Comparison of ENCODE assay signal across 3 cellular contexts in the genomic region with DNA sequence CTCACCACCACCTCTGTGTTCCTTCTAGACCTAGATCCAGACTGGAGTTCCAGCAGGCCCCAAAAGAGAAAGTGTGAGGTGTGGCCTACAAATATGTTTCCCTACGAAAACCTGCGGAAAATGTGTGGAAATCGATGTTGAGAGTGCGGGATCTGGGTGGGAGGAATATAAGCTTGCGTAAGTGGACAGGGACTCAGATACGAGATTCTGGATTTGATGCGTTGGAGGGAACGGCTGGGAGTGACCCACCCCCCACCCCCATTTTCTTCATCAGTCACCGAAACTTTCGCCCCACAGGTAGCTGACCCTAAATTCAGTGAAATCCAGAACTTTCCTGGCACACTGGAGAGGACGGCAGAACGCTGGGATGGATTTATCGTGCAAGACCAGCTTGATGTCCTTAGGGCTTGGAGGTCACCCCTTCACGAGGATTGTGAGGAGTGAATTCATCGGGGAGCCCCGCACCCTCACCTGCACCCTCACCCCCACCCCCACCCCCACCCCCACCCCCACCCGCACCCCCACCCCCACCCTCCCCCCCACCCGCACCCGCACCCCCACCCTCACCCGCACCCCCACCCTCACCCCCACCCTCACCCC.
TF ChIP-seq lines count a peak whose summit lies in the region.

No MANE protein-coding gene starts in this region.

TF ChIP-seq in HepG2, 621 proteins besides CTCF, POLR2A, EP300 and RAD21 (continues in another document):
- TF ChIP-seq NFYC (CRISPR knock-in tag; IDR thresholded peaks at IDR 0.05) = no peak
- TF ChIP-seq, protein P1, sequence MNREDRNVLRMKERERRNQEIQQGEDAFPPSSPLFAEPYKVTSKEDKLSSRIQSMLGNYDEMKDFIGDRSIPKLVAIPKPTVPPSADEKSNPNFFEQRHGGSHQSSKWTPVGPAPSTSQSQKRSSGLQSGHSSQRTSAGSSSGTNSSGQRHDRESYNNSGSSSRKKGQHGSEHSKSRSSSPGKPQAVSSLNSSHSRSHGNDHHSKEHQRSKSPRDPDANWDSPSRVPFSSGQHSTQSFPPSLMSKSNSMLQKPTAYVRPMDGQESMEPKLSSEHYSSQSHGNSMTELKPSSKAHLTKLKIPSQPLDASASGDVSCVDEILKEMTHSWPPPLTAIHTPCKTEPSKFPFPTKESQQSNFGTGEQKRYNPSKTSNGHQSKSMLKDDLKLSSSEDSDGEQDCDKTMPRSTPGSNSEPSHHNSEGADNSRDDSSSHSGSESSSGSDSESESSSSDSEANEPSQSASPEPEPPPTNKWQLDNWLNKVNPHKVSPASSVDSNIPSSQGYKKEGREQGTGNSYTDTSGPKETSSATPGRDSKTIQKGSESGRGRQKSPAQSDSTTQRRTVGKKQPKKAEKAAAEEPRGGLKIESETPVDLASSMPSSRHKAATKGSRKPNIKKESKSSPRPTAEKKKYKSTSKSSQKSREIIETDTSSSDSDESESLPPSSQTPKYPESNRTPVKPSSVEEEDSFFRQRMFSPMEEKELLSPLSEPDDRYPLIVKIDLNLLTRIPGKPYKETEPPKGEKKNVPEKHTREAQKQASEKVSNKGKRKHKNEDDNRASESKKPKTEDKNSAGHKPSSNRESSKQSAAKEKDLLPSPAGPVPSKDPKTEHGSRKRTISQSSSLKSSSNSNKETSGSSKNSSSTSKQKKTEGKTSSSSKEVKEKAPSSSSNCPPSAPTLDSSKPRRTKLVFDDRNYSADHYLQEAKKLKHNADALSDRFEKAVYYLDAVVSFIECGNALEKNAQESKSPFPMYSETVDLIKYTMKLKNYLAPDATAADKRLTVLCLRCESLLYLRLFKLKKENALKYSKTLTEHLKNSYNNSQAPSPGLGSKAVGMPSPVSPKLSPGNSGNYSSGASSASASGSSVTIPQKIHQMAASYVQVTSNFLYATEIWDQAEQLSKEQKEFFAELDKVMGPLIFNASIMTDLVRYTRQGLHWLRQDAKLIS (CRISPR knock-in tag; IDR thresholded peaks at IDR 0.05) = peak; percentile 15; the same call in 1 of the 2 replicates
- 0 out of 2 replicates have a peak, but pooled peaks have one; percentile 10 for TF ChIP-seq ZNF619 (CRISPR knock-in tag; IDR thresholded peaks at IDR 0.05)
- no peak for TF ChIP-seq SMAD9 (CRISPR knock-in tag; IDR thresholded peaks at IDR 0.05)
- no peak for TF ChIP-seq DNMT3B (CRISPR knock-in tag; conservative IDR thresholded peaks at IDR 0.05)
- TF ChIP-seq ZIK1 (CRISPR knock-in tag; IDR thresholded peaks at IDR 0.05; ENCODE audit: borderline replicate concordance, low read depth) = 0 out of 2 replicates have a peak, but pooled peaks have one; percentile 65
- TF ChIP-seq, protein P2, sequence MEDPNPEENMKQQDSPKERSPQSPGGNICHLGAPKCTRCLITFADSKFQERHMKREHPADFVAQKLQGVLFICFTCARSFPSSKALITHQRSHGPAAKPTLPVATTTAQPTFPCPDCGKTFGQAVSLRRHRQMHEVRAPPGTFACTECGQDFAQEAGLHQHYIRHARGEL (CRISPR knock-in tag; IDR thresholded peaks at IDR 0.05) = 0 out of 2 replicates have a peak, but pooled peaks have one; percentile 7
- TF ChIP-seq, protein P3, sequence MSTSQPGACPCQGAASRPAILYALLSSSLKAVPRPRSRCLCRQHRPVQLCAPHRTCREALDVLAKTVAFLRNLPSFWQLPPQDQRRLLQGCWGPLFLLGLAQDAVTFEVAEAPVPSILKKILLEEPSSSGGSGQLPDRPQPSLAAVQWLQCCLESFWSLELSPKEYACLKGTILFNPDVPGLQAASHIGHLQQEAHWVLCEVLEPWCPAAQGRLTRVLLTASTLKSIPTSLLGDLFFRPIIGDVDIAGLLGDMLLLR (CRISPR knock-in tag; IDR thresholded peaks at IDR 0.05) = 0 out of 2 replicates have a peak, but pooled peaks have one; percentile 19
- TF ChIP-seq BCL3 (CRISPR knock-in tag; IDR thresholded peaks at IDR 0.05) = no peak
- TF ChIP-seq PCBP1 (IDR thresholded peaks at IDR 0.05; ENCODE audit: borderline replicate concordance, low read depth, low read length) = peak; percentile 81; the same call in 1 of the 2 replicates
- peak; percentile 70 for TF ChIP-seq CEBPB (IDR thresholded peaks at IDR 0.05; ENCODE audit: borderline replicate concordance, low read depth, low read length)

TF ChIP-seq in H1, 55 proteins besides CTCF, POLR2A, EP300 and RAD21:
- TF ChIP-seq NANOG (IDR thresholded peaks at IDR 0.05; ENCODE audit: insufficient read depth, low read depth, low read length, poor library complexity, severe bottlenecking) = no peak
- no peak for TF ChIP-seq RNF2 (IDR thresholded peaks at IDR 0.05; ENCODE audit: borderline replicate concordance, low read depth, low read length, missing control alignments, poor library complexity, severe bottlenecking)
- no peak for TF ChIP-seq CREB1 (IDR thresholded peaks at IDR 0.05)
- no peak for TF ChIP-seq USF2 (IDR thresholded peaks at IDR 0.05; ENCODE audit: low read length)
- TF ChIP-seq POLR2AphosphoS5 (IDR thresholded peaks at IDR 0.05; ENCODE audit: low read depth, low read length) = no peak
- no peak for TF ChIP-seq CEBPB (IDR thresholded peaks at IDR 0.05; ENCODE audit: low read depth, low read length)

TF ChIP-seq in GM12891, 5 proteins besides CTCF, POLR2A, EP300 and RAD21:
- no peak for TF ChIP-seq TAF1 (IDR thresholded peaks at IDR 0.05; ENCODE audit: low read depth, low read length)
- no peak for TF ChIP-seq PAX5 (IDR thresholded peaks at IDR 0.05; ENCODE audit: insufficient read depth, low read length, severe bottlenecking)
- no peak for TF ChIP-seq POLR2AphosphoS5 (IDR thresholded peaks at IDR 0.05; ENCODE audit: low read depth, low read length)
- TF ChIP-seq POU2F2 (IDR thresholded peaks at IDR 0.05; ENCODE audit: low read depth, low read length) = no peak
- TF ChIP-seq SPI1 (IDR thresholded peaks at IDR 0.05; ENCODE audit: low read depth, low read length) = no peak
